ENCODE assay signal across 2 cellular contexts in the genomic region with DNA sequence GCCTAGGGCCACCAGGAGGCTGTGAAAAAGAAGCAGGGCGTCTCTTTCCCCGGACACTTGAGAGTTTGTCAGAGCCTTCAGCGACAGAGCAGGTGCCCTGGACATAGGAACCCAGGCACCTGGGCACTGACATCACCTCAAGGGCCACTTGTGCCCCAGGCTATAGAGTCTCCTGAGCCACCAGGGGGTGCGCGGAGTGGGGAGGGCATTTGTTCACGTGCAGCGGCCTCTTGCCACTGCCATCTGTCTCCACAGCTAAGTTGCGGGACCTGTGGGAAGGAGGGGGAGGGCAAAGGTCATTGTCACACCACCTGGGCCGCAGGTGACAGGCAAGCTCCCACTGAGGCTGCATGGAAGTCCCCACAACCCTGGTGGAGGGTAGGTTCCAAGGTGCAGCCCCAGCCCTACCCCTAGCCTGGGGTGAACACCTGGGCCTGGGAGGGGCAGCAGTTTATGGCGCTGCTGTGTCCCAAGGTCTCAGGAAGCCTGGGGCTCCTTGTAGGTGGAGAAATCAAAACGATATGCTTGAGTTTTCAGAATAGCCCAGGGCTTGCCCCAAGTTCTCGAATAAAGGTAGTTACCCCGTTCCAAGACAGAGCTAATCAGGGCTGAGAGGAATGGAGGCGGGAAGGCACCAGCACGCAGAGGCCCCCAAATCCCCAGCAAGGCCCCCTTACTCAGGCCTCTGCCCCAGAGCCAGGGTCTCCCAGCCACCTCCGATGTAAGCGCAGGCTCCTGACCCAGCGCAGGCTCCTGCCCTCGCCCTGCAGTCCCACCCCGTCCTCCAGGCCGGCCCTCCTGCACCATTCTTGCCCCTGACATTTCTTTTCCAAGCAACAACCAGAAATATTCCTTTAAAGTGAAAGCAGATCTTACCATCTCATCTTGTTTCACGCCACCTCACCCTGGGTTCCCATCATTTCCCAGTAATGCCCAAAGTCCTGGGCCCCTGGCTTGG.
TF ChIP-seq lines count a peak whose summit lies in the region.

No MANE protein-coding gene starts in this region.

TF ChIP-seq in WTC11, 78 proteins besides CTCF, POLR2A, EP300 and RAD21 (continued from another document):
- TF ChIP-seq, protein P1, sequence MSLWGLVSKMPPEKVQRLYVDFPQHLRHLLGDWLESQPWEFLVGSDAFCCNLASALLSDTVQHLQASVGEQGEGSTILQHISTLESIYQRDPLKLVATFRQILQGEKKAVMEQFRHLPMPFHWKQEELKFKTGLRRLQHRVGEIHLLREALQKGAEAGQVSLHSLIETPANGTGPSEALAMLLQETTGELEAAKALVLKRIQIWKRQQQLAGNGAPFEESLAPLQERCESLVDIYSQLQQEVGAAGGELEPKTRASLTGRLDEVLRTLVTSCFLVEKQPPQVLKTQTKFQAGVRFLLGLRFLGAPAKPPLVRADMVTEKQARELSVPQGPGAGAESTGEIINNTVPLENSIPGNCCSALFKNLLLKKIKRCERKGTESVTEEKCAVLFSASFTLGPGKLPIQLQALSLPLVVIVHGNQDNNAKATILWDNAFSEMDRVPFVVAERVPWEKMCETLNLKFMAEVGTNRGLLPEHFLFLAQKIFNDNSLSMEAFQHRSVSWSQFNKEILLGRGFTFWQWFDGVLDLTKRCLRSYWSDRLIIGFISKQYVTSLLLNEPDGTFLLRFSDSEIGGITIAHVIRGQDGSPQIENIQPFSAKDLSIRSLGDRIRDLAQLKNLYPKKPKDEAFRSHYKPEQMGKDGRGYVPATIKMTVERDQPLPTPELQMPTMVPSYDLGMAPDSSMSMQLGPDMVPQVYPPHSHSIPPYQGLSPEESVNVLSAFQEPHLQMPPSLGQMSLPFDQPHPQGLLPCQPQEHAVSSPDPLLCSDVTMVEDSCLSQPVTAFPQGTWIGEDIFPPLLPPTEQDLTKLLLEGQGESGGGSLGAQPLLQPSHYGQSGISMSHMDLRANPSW (CRISPR knock-in tag; conservative IDR thresholded peaks at IDR 0.05; ENCODE audit: low read depth) = no peak
- TF ChIP-seq RELA (CRISPR knock-in tag; IDR thresholded peaks at IDR 0.05; ENCODE audit: borderline replicate concordance) = no peak
- TF ChIP-seq, protein P2, sequence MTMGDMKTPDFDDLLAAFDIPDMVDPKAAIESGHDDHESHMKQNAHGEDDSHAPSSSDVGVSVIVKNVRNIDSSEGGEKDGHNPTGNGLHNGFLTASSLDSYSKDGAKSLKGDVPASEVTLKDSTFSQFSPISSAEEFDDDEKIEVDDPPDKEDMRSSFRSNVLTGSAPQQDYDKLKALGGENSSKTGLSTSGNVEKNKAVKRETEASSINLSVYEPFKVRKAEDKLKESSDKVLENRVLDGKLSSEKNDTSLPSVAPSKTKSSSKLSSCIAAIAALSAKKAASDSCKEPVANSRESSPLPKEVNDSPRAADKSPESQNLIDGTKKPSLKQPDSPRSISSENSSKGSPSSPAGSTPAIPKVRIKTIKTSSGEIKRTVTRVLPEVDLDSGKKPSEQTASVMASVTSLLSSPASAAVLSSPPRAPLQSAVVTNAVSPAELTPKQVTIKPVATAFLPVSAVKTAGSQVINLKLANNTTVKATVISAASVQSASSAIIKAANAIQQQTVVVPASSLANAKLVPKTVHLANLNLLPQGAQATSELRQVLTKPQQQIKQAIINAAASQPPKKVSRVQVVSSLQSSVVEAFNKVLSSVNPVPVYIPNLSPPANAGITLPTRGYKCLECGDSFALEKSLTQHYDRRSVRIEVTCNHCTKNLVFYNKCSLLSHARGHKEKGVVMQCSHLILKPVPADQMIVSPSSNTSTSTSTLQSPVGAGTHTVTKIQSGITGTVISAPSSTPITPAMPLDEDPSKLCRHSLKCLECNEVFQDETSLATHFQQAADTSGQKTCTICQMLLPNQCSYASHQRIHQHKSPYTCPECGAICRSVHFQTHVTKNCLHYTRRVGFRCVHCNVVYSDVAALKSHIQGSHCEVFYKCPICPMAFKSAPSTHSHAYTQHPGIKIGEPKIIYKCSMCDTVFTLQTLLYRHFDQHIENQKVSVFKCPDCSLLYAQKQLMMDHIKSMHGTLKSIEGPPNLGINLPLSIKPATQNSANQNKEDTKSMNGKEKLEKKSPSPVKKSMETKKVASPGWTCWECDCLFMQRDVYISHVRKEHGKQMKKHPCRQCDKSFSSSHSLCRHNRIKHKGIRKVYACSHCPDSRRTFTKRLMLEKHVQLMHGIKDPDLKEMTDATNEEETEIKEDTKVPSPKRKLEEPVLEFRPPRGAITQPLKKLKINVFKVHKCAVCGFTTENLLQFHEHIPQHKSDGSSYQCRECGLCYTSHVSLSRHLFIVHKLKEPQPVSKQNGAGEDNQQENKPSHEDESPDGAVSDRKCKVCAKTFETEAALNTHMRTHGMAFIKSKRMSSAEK (CRISPR knock-in tag; IDR thresholded peaks at IDR 0.05; ENCODE audit: borderline replicate concordance) = no peak
- TF ChIP-seq, protein P3, sequence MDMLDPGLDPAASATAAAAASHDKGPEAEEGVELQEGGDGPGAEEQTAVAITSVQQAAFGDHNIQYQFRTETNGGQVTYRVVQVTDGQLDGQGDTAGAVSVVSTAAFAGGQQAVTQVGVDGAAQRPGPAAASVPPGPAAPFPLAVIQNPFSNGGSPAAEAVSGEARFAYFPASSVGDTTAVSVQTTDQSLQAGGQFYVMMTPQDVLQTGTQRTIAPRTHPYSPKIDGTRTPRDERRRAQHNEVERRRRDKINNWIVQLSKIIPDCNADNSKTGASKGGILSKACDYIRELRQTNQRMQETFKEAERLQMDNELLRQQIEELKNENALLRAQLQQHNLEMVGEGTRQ (CRISPR knock-in tag; IDR thresholded peaks at IDR 0.05) = no peak
- no peak for TF ChIP-seq ZNF423 (CRISPR knock-in tag; IDR thresholded peaks at IDR 0.05)
- TF ChIP-seq, protein P4, sequence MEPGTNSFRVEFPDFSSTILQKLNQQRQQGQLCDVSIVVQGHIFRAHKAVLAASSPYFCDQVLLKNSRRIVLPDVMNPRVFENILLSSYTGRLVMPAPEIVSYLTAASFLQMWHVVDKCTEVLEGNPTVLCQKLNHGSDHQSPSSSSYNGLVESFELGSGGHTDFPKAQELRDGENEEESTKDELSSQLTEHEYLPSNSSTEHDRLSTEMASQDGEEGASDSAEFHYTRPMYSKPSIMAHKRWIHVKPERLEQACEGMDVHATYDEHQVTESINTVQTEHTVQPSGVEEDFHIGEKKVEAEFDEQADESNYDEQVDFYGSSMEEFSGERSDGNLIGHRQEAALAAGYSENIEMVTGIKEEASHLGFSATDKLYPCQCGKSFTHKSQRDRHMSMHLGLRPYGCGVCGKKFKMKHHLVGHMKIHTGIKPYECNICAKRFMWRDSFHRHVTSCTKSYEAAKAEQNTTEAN (CRISPR knock-in tag; IDR thresholded peaks at IDR 0.05) = no peak
- no peak for TF ChIP-seq KAT7 (CRISPR knock-in tag; IDR thresholded peaks at IDR 0.05; ENCODE audit: borderline replicate concordance)
- TF ChIP-seq, protein P5, sequence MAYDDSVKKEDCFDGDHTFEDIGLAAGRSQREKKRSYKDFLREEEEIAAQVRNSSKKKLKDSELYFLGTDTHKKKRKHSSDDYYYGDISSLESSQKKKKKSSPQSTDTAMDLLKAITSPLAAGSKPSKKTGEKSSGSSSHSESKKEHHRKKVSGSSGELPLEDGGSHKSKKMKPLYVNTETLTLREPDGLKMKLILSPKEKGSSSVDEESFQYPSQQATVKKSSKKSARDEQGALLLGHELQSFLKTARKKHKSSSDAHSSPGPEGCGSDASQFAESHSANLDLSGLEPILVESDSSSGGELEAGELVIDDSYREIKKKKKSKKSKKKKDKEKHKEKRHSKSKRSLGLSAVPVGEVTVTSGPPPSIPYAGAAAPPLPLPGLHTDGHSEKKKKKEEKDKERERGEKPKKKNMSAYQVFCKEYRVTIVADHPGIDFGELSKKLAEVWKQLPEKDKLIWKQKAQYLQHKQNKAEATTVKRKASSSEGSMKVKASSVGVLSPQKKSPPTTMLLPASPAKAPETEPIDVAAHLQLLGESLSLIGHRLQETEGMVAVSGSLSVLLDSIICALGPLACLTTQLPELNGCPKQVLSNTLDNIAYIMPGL (CRISPR knock-in tag; IDR thresholded peaks at IDR 0.05) = no peak

TF ChIP-seq in HepG2, 621 proteins besides CTCF, POLR2A, EP300 and RAD21:
- TF ChIP-seq, protein P6, sequence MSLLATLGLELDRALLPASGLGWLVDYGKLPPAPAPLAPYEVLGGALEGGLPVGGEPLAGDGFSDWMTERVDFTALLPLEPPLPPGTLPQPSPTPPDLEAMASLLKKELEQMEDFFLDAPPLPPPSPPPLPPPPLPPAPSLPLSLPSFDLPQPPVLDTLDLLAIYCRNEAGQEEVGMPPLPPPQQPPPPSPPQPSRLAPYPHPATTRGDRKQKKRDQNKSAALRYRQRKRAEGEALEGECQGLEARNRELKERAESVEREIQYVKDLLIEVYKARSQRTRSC (CRISPR knock-in tag; IDR thresholded peaks at IDR 0.05; ENCODE audit: low read depth) = no peak
- TF ChIP-seq RARG (CRISPR knock-in tag; IDR thresholded peaks at IDR 0.05; ENCODE audit: low read depth) (no peak), HNRNPLL (IDR thresholded peaks at IDR 0.05; ENCODE audit: low read depth, low read length, poor library complexity, severe bottlenecking) (no peak), HHEX (CRISPR knock-in tag; IDR thresholded peaks at IDR 0.05) (no peak), MED8 (CRISPR knock-in tag; IDR thresholded peaks at IDR 0.05; ENCODE audit: insufficient replicate concordance) (no peak), ZNF24 (IDR thresholded peaks at IDR 0.05) (no peak), NFKB2 (CRISPR knock-in tag; IDR thresholded peaks at IDR 0.05; ENCODE audit: borderline replicate concordance) (no peak), ZFYVE20 (CRISPR knock-in tag; IDR thresholded peaks at IDR 0.05; ENCODE audit: borderline replicate concordance, low read depth) (no peak), ZNF550 (CRISPR knock-in tag; IDR thresholded peaks at IDR 0.05; ENCODE audit: borderline replicate concordance) (no peak), ZNF317 (CRISPR knock-in tag; IDR thresholded peaks at IDR 0.05) (no peak), ZFP36L1 (CRISPR knock-in tag; IDR thresholded peaks at IDR 0.05) (no peak)
- TF ChIP-seq, protein P7, sequence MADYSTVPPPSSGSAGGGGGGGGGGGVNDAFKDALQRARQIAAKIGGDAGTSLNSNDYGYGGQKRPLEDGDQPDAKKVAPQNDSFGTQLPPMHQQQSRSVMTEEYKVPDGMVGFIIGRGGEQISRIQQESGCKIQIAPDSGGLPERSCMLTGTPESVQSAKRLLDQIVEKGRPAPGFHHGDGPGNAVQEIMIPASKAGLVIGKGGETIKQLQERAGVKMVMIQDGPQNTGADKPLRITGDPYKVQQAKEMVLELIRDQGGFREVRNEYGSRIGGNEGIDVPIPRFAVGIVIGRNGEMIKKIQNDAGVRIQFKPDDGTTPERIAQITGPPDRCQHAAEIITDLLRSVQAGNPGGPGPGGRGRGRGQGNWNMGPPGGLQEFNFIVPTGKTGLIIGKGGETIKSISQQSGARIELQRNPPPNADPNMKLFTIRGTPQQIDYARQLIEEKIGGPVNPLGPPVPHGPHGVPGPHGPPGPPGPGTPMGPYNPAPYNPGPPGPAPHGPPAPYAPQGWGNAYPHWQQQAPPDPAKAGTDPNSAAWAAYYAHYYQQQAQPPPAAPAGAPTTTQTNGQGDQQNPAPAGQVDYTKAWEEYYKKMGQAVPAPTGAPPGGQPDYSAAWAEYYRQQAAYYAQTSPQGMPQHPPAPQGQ (CRISPR knock-in tag; IDR thresholded peaks at IDR 0.05; ENCODE audit: borderline replicate concordance) = no peak
